Comparison of ENCODE assay signal across 8 cellular contexts in genomic region chr12:14770495-14771313, GRCh38. TPM values are rescaled to one million over a fixed set of nuclear protein-coding genes. Genes with fewer than 3 reads are reported as not detected.
DNase-seq lines count a peak whose midpoint lies in the region; ATAC-seq and TF ChIP-seq lines count a peak whose summit lies in the region.

No MANE protein-coding gene starts in this region.

- no peaks in the 10 kb centered on the region for H3K36me3 ChIP-seq in adrenal gland (replicated peaks in 1 of 2)
- peaks cover 21% of the 10 kb centered on the region for H3K36me3 ChIP-seq in left ventricle myocardium inferior
- no peaks in the 10 kb centered on the region for H3K36me3 ChIP-seq in upper lobe of right lung

- 0 to 1% (median 0%) methylated on average over 13 to 53 of the region's 53 CpGs for WGBS in adrenal gland, 4 donors

- H3K4me3 ChIP-seq in adrenal gland, result peak overlapping the region; percentile 65 to 92 (median 81)
- H3K4me3 ChIP-seq in left ventricle myocardium inferior, result peak overlapping the region; percentile 77
- H3K4me3 ChIP-seq in upper lobe of right lung, result peak overlapping the region; percentile 97

- DNase-seq in GM10248 (ENCODE audit: extremely low spot score) (peak; percentile 77), NCI-H128 (lab: John Stamatoyannopoulos, UW; ENCODE audit: unreplicated experiment) (peak; percentile 94), SW480 (ENCODE audit: low spot score) (peak; percentile 96), adrenal gland (peak; percentile 94 to 99 (median 96)), left ventricle myocardium inferior (peak; percentile 89), posterior vena cava (ENCODE audit: low spot score) (peak; percentile 95), upper lobe of right lung (peak; percentile 91)

- H3K27me3 ChIP-seq in adrenal gland (no peaks in the 10 kb centered on the region), left ventricle myocardium inferior (ENCODE audit: low read depth) (no peaks in the 10 kb centered on the region), upper lobe of right lung (no peaks in the 10 kb centered on the region)

- H3K27ac ChIP-seq in adrenal gland (peak overlapping the region; percentile 87 to 99 (median 95)), left ventricle myocardium inferior (replicated peaks) (peak overlapping the region; percentile 95), upper lobe of right lung (peak overlapping the region; percentile 99)

- H3K9me3 ChIP-seq in adrenal gland (replicated peaks in 1 of 3) (no peaks in the 10 kb centered on the region), left ventricle myocardium inferior (replicated peaks) (peaks cover 17% of the 10 kb centered on the region), upper lobe of right lung (no peaks in the 10 kb centered on the region)

- TF ChIP-seq CTCF in GM10248 (IDR thresholded peaks at IDR 0.05; ENCODE audit: control extremely low read depth, extremely low read depth, low read depth, missing control alignments) (no peak), adrenal gland (IDR thresholded peaks at IDR 0.05) (no peak), left ventricle myocardium inferior (IDR thresholded peaks at IDR 0.05; ENCODE audit: borderline replicate concordance) (no peak), upper lobe of right lung (IDR thresholded peaks at IDR 0.05) (no peak)

- ATAC-seq in HG02678 (IDR thresholded peaks at IDR 0.05; ENCODE audit: unreplicated experiment) (peak; percentile 27), upper lobe of right lung (peak; percentile 71)

- CTCF ChIA-PET in GM10248 (lab: Yijun Ruan, JAX), result interaction anchor here (0.7 to 3.5 kb wide), 21 partner anchors 11 to 789 kb away, joined by 3 to 14 read pairs (median 4); partner anchors contain the start of gene RERG

- H3K4me1 ChIP-seq in adrenal gland (replicated peaks in 1 of 2) (peaks cover 6 to 28% of the 10 kb centered on the region in 2 donors), left ventricle myocardium inferior (peaks cover 61% of the 10 kb centered on the region), upper lobe of right lung (peaks cover 13% of the 10 kb centered on the region)

- peak; percentile 97 for TF ChIP-seq POLR2A in adrenal gland (IDR thresholded peaks at IDR 0.05)

- POLR2A ChIA-PET in GM10248 (lab: Yijun Ruan, JAX), result interaction anchor here (0.5 to 2.6 kb wide), 13 partner anchors 11 to 916 kb away, joined by 3 to 13 read pairs (median 3); partner anchors contain the start of genes ATF7IP, C12orf60 and WBP11

- intact Hi-C loops in adrenal gland (cut with DNase I) (no loop called here), left ventricle myocardium inferior (cut with micrococcal nuclease) (loop anchor here (5.0 kb wide), 1 partner anchor 227 kb away; no protein-coding TSS in a partner anchor), posterior vena cava (cut with DNase I) (no loop called here), upper lobe of right lung (cut with DNase I) (no loop called here)

RNA-seq across cellular contexts. Expression of gene WBP11, which starts 32.6 kb away (rescaled TPM):
- total RNA-seq in adrenal gland (100 to 1,000 TPM in 1 of 8 donors, 10 to 100 TPM in 7; 11.5 to 103 (median 43.3) TPM), left ventricle myocardium inferior (49.7 TPM), posterior vena cava (10 to 100 TPM; 37.2 to 39.2 TPM), upper lobe of right lung (49.3 TPM)
- polyA plus RNA-seq in adrenal gland, result 100 to 1,000 TPM in 1 of 3 donors, 10 to 100 TPM in 2; 16.6 to 112 (median 20.2) TPM

RNA-seq across cellular contexts. Expression of gene C12orf60, which starts 32.8 kb away (rescaled TPM):
- total RNA-seq in adrenal gland (1 to 10 TPM; 2.6 to 9.3 (median 4.5) TPM), left ventricle myocardium inferior (1.9 TPM), posterior vena cava (under 1 TPM; 0.62 to 0.74 TPM), upper lobe of right lung (0.17 TPM)
- polyA plus RNA-seq in adrenal gland, result 10 to 100 TPM in 1 of 3 donors, 1 to 10 TPM in 2; 3.1 to 12.5 (median 4.8) TPM

RNA-seq across cellular contexts. Expression of gene SMCO3, which starts 43.3 kb away (rescaled TPM):
- total RNA-seq in adrenal gland (under 1 TPM in 6 of 8 donors, not detected in 2; 0.21 to 0.41 (median 0.28) TPM), left ventricle myocardium inferior (0.14 TPM), posterior vena cava (1 to 10 TPM in 1 of 2 donors, under 1 TPM in 1; 0.57 to 1.4 TPM), upper lobe of right lung (1.9 TPM)
- polyA plus RNA-seq in adrenal gland, result under 1 TPM in 2 of 3 donors, not detected in 1; 0.20 to 0.24 TPM

Comparison
In these comparisons a context has a peak if more than half of its experiments do, and no peak if none do; other contexts are left out.
1. Peak in every context shown above with its lines: DNase-seq, ATAC-seq, H3K4me3 ChIP-seq and H3K27ac ChIP-seq.